Comparison of ENCODE assay signal across 28 cellular contexts in genomic region chr11:108538502-108538901, GRCh38. TPM values are rescaled to one million over a fixed set of nuclear protein-coding genes. Genes with fewer than 3 reads are reported as not detected.
A peak's percentile ranks its signal among the peaks of the same experiment; 100 is the strongest.
DNase-seq lines count a peak whose midpoint lies in the region; ATAC-seq and TF ChIP-seq lines count a peak whose summit lies in the region.
"Had no signal": no experiment of that assay in that cellular context is flagged by ENCODE, and none has a peak within 500 bp of the region (broad histone marks: within the 10 kb centered on the region; RNA-seq: fewer than 3 reads in every experiment).

No MANE protein-coding gene starts in this region.

- 90% methylated on average over 4 of the region's 4 CpGs for WGBS in thymus

- peak overlapping the region; percentile 20 to 95 (median 76) for H3K27ac Mint-ChIP-seq in immature natural killer cell
- H3K27ac Mint-ChIP-seq in nephron progenitor cell, result peak overlapping the region; percentile 88
- H3K27ac Mint-ChIP-seq: activated CD4-positive, alpha-beta memory T cell treated with anti-CD3 and anti-CD28 coated beads for 36 hours; activated T-helper 1 cell treated with anti-CD3 and anti-CD28 coated beads, Interleukin-12 subunit alpha, Interleukin-12 subunit beta, Interleukin-2, Interleukin-4 antibody, amounts not matched to agents 30 ng/mL and 10 ng/mL and 1 ng/mL, durations not matched to agents 14 hours and 24 hours and 36 hours; memory B cell; T-helper 2 cell treated with Interferon-gamma antibody and Interleukin-4, amounts not matched to agents 5 μg/mL and 100 μg/mL, for 36 hours had no signal

- H3K4me1 Mint-ChIP-seq in immature natural killer cell (peaks cover 15 to 19% of the 10 kb centered on the region in 2 donors), nephron progenitor cell (peaks cover 49% of the 10 kb centered on the region)
- H3K4me1 Mint-ChIP-seq: memory B cell had no signal

- no peak for DNase-seq in immature natural killer cell
- no peak for DNase-seq in nephron progenitor cell
- DNase-seq in NOMO-1 treated with DMSO at 0.1 percent for 48 hours (lab: John Stamatoyannopoulos, UW; ENCODE audit: unreplicated experiment), result no peak
- DNase-seq in Peyer's patch, result no peak
- no peak for DNase-seq in SK-N-DZ (ENCODE audit: low spot score)
- DNase-seq: ACHN; activated CD4-positive, alpha-beta memory T cell treated with anti-CD3 and anti-CD28 coated beads for 36 hours; activated CD4-positive, alpha-beta T cell treated with anti-CD3 and anti-CD28 coated beads for 1 hour; activated naive CD4-positive, alpha-beta T cell treated with Interleukin-2 at 50 U/mL for 16 hours; central memory CD4-positive, alpha-beta T cell; heart right ventricle; IMR-90; NCI-H1436; NCI-H2227 treated with DMSO at 0.1 percent for 48 hours; NCI-H526; occipital lobe; SHP77; stimulated activated naive CD4-positive, alpha-beta T cell treated with Interleukin-2 at 50 U/mL for 16 hours; testis had no signal

- H3K27ac ChIP-seq in KMS-11 (no peak overlapping the region), thymus (ENCODE audit: low read depth) (peak overlapping the region; percentile 33), Peyer's patch (no peak overlapping the region)
- H3K27ac ChIP-seq: BLaER1, heart right ventricle, PC-9, testis had no signal

- peak overlapping the region; percentile 36 to 85 (median 77) for H3K4me3 Mint-ChIP-seq in immature natural killer cell
- peak overlapping the region; percentile 14 for H3K4me3 Mint-ChIP-seq in nephron progenitor cell
- H3K4me3 Mint-ChIP-seq: activated CD4-positive, alpha-beta memory T cell treated with anti-CD3 and anti-CD28 coated beads for 36 hours; activated T-helper 1 cell treated with anti-CD3 and anti-CD28 coated beads, Interleukin-12 subunit alpha, Interleukin-12 subunit beta, Interleukin-2, Interleukin-4 antibody, amounts not matched to agents 30 ng/mL and 10 ng/mL and 1 ng/mL, durations not matched to agents 14 hours and 24 hours and 36 hours; memory B cell; T-helper 2 cell treated with Interferon-gamma antibody and Interleukin-4, amounts not matched to agents 5 μg/mL and 100 μg/mL, for 36 hours had no signal

- H3K4me2 ChIP-seq in KMS-11, result no peak overlapping the region
- H3K4me2 ChIP-seq: BLaER1, PC-9 had no signal

- no peaks in the 10 kb centered on the region for H3K36me3 ChIP-seq in KMS-11 (ENCODE audit: insufficient read depth)
- no peaks in the 10 kb centered on the region for H3K36me3 ChIP-seq in thymus (ENCODE audit: control insufficient read depth, insufficient read depth)
- no peaks in the 10 kb centered on the region for H3K36me3 ChIP-seq in Peyer's patch
- H3K36me3 ChIP-seq: BLaER1, heart right ventricle had no signal

- H3K4me3 ChIP-seq in KMS-11 (IDR thresholded peaks at IDR 0.05; ENCODE audit: insufficient read depth, low read depth, low read length) (no peak overlapping the region), thymus (ENCODE audit: low read length) (no peak overlapping the region), Peyer's patch (no peak overlapping the region)
- H3K4me3 ChIP-seq: BLaER1, GM12878, heart right ventricle, PC-9, testis had no signal

- H3K36me3 Mint-ChIP-seq in immature natural killer cell (no peaks in the 10 kb centered on the region), nephron progenitor cell (ENCODE audit: low read depth) (peaks cover 18% of the 10 kb centered on the region)
- H3K36me3 Mint-ChIP-seq: activated CD4-positive, alpha-beta memory T cell treated with anti-CD3 and anti-CD28 coated beads for 36 hours; memory B cell had no signal

- H3K27me3 ChIP-seq in KMS-11 (ENCODE audit: insufficient read depth, low read depth), result no peaks in the 10 kb centered on the region
- H3K27me3 ChIP-seq in thymus (ENCODE audit: control insufficient read depth, insufficient read depth), result no peaks in the 10 kb centered on the region
- H3K27me3 ChIP-seq in Peyer's patch, result no peaks in the 10 kb centered on the region
- H3K27me3 ChIP-seq: BLaER1, heart right ventricle, testis had no signal

- no peak for ATAC-seq in GM21717 (IDR thresholded peaks at IDR 0.05; ENCODE audit: unreplicated experiment)
- ATAC-seq: GM12878 had no signal

- H3K4me1 ChIP-seq in KMS-11 (ENCODE audit: low read depth, poor library complexity, severe bottlenecking) (no peaks in the 10 kb centered on the region), thymus (ENCODE audit: control insufficient read depth, insufficient read depth, low read length) (no peaks in the 10 kb centered on the region), Peyer's patch (no peaks in the 10 kb centered on the region)
- H3K4me1 ChIP-seq: BLaER1, heart right ventricle, testis had no signal

- H2AFZ ChIP-seq in KMS-11 (ENCODE audit: low read depth), result peak overlapping the region; percentile 26; the same call in 1 of the 2 replicates
- H2AFZ ChIP-seq: PC-9 had no signal

- no peaks in the 10 kb centered on the region for H3K9me3 ChIP-seq in thymus (ENCODE audit: control insufficient read depth)
- no peaks in the 10 kb centered on the region for H3K9me3 ChIP-seq in Peyer's patch
- H3K9me3 ChIP-seq: BLaER1, heart right ventricle, testis had no signal

- TF ChIP-seq CTCF in KMS-11 (conservative IDR thresholded peaks at IDR 0.05; ENCODE audit: low read depth, low read length) (no peak), nephron progenitor cell (IDR thresholded peaks at IDR 0.05) (no peak), Peyer's patch (IDR thresholded peaks at IDR 0.05) (no peak)

- H3K27me3 Mint-ChIP-seq in immature natural killer cell (ENCODE audit: low read depth in 3 of 3), result peaks cover 0 to 4% (median 2%) of the 10 kb centered on the region in 3 donors
- H3K27me3 Mint-ChIP-seq in nephron progenitor cell (ENCODE audit: low read depth, poor library complexity), result no peaks in the 10 kb centered on the region
- H3K27me3 Mint-ChIP-seq: activated CD4-positive, alpha-beta memory T cell treated with anti-CD3 and anti-CD28 coated beads for 36 hours had no signal

- H4K20me1 ChIP-seq in KMS-11 (ENCODE audit: insufficient read depth), result no peaks in the 10 kb centered on the region
- H4K20me1 ChIP-seq: BLaER1 had no signal

- no peak for TF ChIP-seq POLR2A in Peyer's patch (IDR thresholded peaks at IDR 0.05)

- H3K9me3 Mint-ChIP-seq in immature natural killer cell, result no peaks in the 10 kb centered on the region
- no peaks in the 10 kb centered on the region for H3K9me3 Mint-ChIP-seq in nephron progenitor cell
- H3K9me3 Mint-ChIP-seq: activated CD4-positive, alpha-beta memory T cell treated with anti-CD3 and anti-CD28 coated beads for 36 hours; activated T-helper 1 cell treated with anti-CD3 and anti-CD28 coated beads, Interleukin-12 subunit alpha, Interleukin-12 subunit beta, Interleukin-2, Interleukin-4 antibody, amounts not matched to agents 30 ng/mL and 10 ng/mL and 1 ng/mL, durations not matched to agents 14 hours and 24 hours and 36 hours; memory B cell; T-helper 2 cell treated with Interferon-gamma antibody and Interleukin-4, amounts not matched to agents 5 μg/mL and 100 μg/mL, for 36 hours had no signal

- H3K9ac ChIP-seq in KMS-11, result no peak overlapping the region
- H3K9ac ChIP-seq: BLaER1 had no signal

- H3K79me2 ChIP-seq in KMS-11 (ENCODE audit: insufficient read depth, low read depth), result no peaks in the 10 kb centered on the region

RNA-seq across cellular contexts. Expression of gene POGLUT3, which starts 40.3 kb away (rescaled TPM):
- polyA plus RNA-seq in immature natural killer cell (10 to 100 TPM; 10.4 to 17.1 (median 16.6) TPM), thymus (9.0 TPM)
- 1 to 10 TPM; 1.7 to 6.3 (median 5.0) TPM for total RNA-seq in Peyer's patch
- 15.9 and 17.9 TPM in 2 replicates for polyA plus RNA-seq in SK-N-DZ (2014; cell fraction: cytosol; rRNA removed)
- 5.2 and 5.3 TPM in 2 replicates for polyA plus RNA-seq in SK-N-DZ (2014; cell fraction: nucleus; rRNA removed)

RNA-seq across cellular contexts. Expression of gene EXPH5, which starts 55.1 kb away (rescaled TPM):
- polyA plus RNA-seq in immature natural killer cell (1 to 10 TPM; 1.0 to 2.6 (median 1.6) TPM), thymus (1.8 TPM)
- 1 to 10 TPM; 3.3 to 8.1 (median 6.9) TPM for total RNA-seq in Peyer's patch
- 0.10 and 0.29 TPM in 2 replicates for polyA plus RNA-seq in SK-N-DZ (2014; cell fraction: cytosol; rRNA removed)
- polyA plus RNA-seq in SK-N-DZ (2014; cell fraction: nucleus; rRNA removed), result 0.04 and 0.13 TPM in 2 replicates
